Comparison of ENCODE assay signal across 38 cellular contexts in genomic region chr3:74426571-74426970, GRCh38.
DNase-seq lines count a peak whose midpoint lies in the region; ATAC-seq and TF ChIP-seq lines count a peak whose summit lies in the region.
"Had no signal": no experiment of that assay in that cellular context is flagged by ENCODE, and none has a peak within 500 bp of the region (broad histone marks: within the 10 kb centered on the region; RNA-seq: fewer than 3 reads in every experiment).

No MANE protein-coding gene starts in this region.

- H3K4me1 ChIP-seq in mesenchymal stem cell (ENCODE audit: control insufficient read depth, insufficient read depth, low read depth, low read length): no peaks in the 10 kb centered on the region
- H3K4me1 ChIP-seq: gastroesophageal sphincter, lower lobe of right lung, psoas muscle, tibial nerve had no signal

- no peaks in the 10 kb centered on the region for H3K27me3 ChIP-seq in mesenchymal stem cell (ENCODE audit: control insufficient read depth in 1 of 2, insufficient read depth in 1 of 2, low read length in 2 of 2)
- H3K27me3 ChIP-seq: cardiac muscle cell, gastroesophageal sphincter, hepatocyte, tibial nerve had no signal

- TF ChIP-seq CTCF in choroid plexus epithelial cell (conservative IDR thresholded peaks at IDR 0.05; ENCODE audit: low read depth, low read length): no peak

- no peak overlapping the region for H4K8ac ChIP-seq in mesenchymal stem cell (ENCODE audit: low read length)

- H3K4ac ChIP-seq in mesenchymal stem cell (ENCODE audit: low read depth in 1 of 2, low read length in 2 of 2): no peak overlapping the region

- peak; percentile 32 for DNase-seq in AG20443 (ENCODE audit: low spot score)
- DNase-seq in HS-5 (ENCODE audit: low read depth): peak; percentile 78
- DNase-seq in choroid plexus epithelial cell (ENCODE audit: low read depth): peak; percentile 54
- no peak for DNase-seq in mesenchymal stem cell
- no peak for DNase-seq in DMS114 treated with DMSO at 0.1 percent for 48 hours (lab: John Stamatoyannopoulos, UW; ENCODE audit: unreplicated experiment)
- DNase-seq: ACHN; activated CD4-positive, alpha-beta T cell treated with anti-CD3 and anti-CD28 coated beads, Interleukin-2, amount 50 U/mL, for 48 hours; activated CD4-positive, CD25-positive, alpha-beta regulatory T cell treated with anti-CD3 and anti-CD28 coated beads, Interleukin-2, amount 50 U/mL, for 72 hours; activated CD8-positive, alpha-beta memory T cell treated with anti-CD3 and anti-CD28 coated beads, Interleukin-2, amount 50 U/mL, for 4 hours; activated naive CD4-positive, alpha-beta T cell treated with anti-CD3 and anti-CD28 coated beads, Interleukin-2, amount 10 ng/mL, durations not matched to agents 7 days and 5 days; amygdala; DMS79 treated with DMSO at 0.1 percent for 48 hours; effector memory CD8-positive, alpha-beta T cell; erythroblast; H7; Karpas-422; lower lobe of right lung; naive thymus-derived CD8-positive, alpha-beta T cell; NCI-H1436; NCI-H2081; NCI-H226; NCI-H69; PC-9; psoas muscle; stimulated activated CD4-positive, alpha-beta T cell treated with anti-CD3 and anti-CD28 coated beads, Interleukin-4, amount 100 ng/mL, for 24 hours; T-helper 17 cell had no signal

- no peak overlapping the region for H3K27ac ChIP-seq in mesenchymal stem cell (ENCODE audit: low read length, poor library complexity, severe bottlenecking)
- H3K27ac ChIP-seq: C4-2B, cardiac muscle cell, gastroesophageal sphincter, hepatocyte, HL-60, lower lobe of right lung, PC-9, psoas muscle, tibial nerve had no signal

- no peak overlapping the region for H2BK120ac ChIP-seq in mesenchymal stem cell (ENCODE audit: low read depth, low read length)

- H3K4me2 ChIP-seq in mesenchymal stem cell (ENCODE audit: low read length, poor library complexity, severe bottlenecking): no peak overlapping the region
- H3K4me2 ChIP-seq: hepatocyte, PC-9 had no signal

- no peak overlapping the region for H2AK5ac ChIP-seq in mesenchymal stem cell (ENCODE audit: low read length, severe bottlenecking)

- no peak overlapping the region for H3K18ac ChIP-seq in mesenchymal stem cell (ENCODE audit: low read depth in 1 of 2, low read length in 2 of 2)

- no peak overlapping the region for H3K4me3 ChIP-seq in choroid plexus epithelial cell (ENCODE audit: low read depth, low read length)
- H3K4me3 ChIP-seq in mesenchymal stem cell (ENCODE audit: insufficient read depth in 1 of 2, low read depth in 1 of 2, low read length in 2 of 2): no peak overlapping the region
- H3K4me3 ChIP-seq: cardiac muscle cell, gastroesophageal sphincter, GM12878, hepatocyte, lower lobe of right lung, PC-9, psoas muscle, tibial nerve had no signal

- no peak overlapping the region for H2BK5ac ChIP-seq in mesenchymal stem cell (ENCODE audit: low read depth, low read length, poor library complexity, severe bottlenecking)

- no peaks in the 10 kb centered on the region for H3K36me3 ChIP-seq in mesenchymal stem cell (ENCODE audit: control insufficient read depth in 1 of 2, insufficient read depth in 2 of 2, low read depth in 1 of 2, low read length in 2 of 2)
- H3K36me3 ChIP-seq: cardiac muscle cell, gastroesophageal sphincter, lower lobe of right lung, tibial nerve had no signal

- H3K9me3 ChIP-seq in mesenchymal stem cell (ENCODE audit: control insufficient read depth, low read length): no peaks in the 10 kb centered on the region
- H3K9me3 ChIP-seq: gastroesophageal sphincter, lower lobe of right lung, psoas muscle, tibial nerve had no signal

- 67% methylated on average over 2 of the region's 2 CpGs for WGBS in mesenchymal stem cell

- ATAC-seq in HG02571 (IDR thresholded peaks at IDR 0.05; ENCODE audit: unreplicated experiment) (no peak), HG03025 (IDR thresholded peaks at IDR 0.05; ENCODE audit: low FRiP score, unreplicated experiment) (no peak), GM21390 (IDR thresholded peaks at IDR 0.05; ENCODE audit: unreplicated experiment) (no peak)
- ATAC-seq: effector memory CD8-positive, alpha-beta T cell; gastroesophageal sphincter; GM12878; HepG2; lower lobe of right lung; naive thymus-derived CD8-positive, alpha-beta T cell; psoas muscle; sciatic nerve; T-helper 17 cell had no signal

- no peak overlapping the region for H4K91ac ChIP-seq in mesenchymal stem cell (ENCODE audit: low read length)

- peak overlapping the region; percentile 51 for H3K9ac ChIP-seq in mesenchymal stem cell (ENCODE audit: low read length)

- no peak overlapping the region for H2BK15ac ChIP-seq in mesenchymal stem cell (ENCODE audit: low read depth, poor library complexity, severe bottlenecking)

- no peak overlapping the region for H2BK12ac ChIP-seq in mesenchymal stem cell (ENCODE audit: low read length in 2 of 2)

- no peak overlapping the region for H2AFZ ChIP-seq in mesenchymal stem cell (ENCODE audit: low read depth, low read length)
- H2AFZ ChIP-seq: hepatocyte, PC-9 had no signal

- no peak overlapping the region for H3K14ac ChIP-seq in mesenchymal stem cell (ENCODE audit: low read length in 2 of 2)

- H3K79me1 ChIP-seq in mesenchymal stem cell (replicated peaks; ENCODE audit: low read length, poor library complexity, severe bottlenecking): no peaks in the 10 kb centered on the region

- H3K23ac ChIP-seq in mesenchymal stem cell (ENCODE audit: low read length in 2 of 2): no peak overlapping the region

Comparison
In these comparisons a context has a peak if more than half of its experiments do, and no peak if none do; other contexts are left out.
1. DNase-seq: peak in AG20443 (single experiment), HS-5 (single experiment) and choroid plexus epithelial cell (single experiment); none in mesenchymal stem cell (single experiment) and DMS114 treated with DMSO at 0.1 percent for 48 hours (single experiment).